ENCODE assay signal across 16 cellular contexts in genomic region chr5:127849436-127849835, GRCh38.
DNase-seq lines count a peak whose midpoint lies in the region; ATAC-seq, FAIRE-seq and TF ChIP-seq lines count a peak whose summit lies in the region.
"Had no signal": no experiment of that assay in that cellular context is flagged by ENCODE, and none has a peak within 500 bp of the region (broad histone marks: within the 10 kb centered on the region; RNA-seq: fewer than 3 reads in every experiment).

No MANE protein-coding gene starts in this region.

- H3K27me3 ChIP-seq in colonic mucosa = no peaks in the 10 kb centered on the region
- H3K27me3 ChIP-seq in mucosa of rectum (ENCODE audit: control insufficient read depth in 2 of 2, insufficient read depth in 2 of 2, low read length in 2 of 2) = no peaks in the 10 kb centered on the region

- H3K4me1 Mint-ChIP-seq in activated T-helper 1 cell treated with anti-CD3 and anti-CD28 coated beads, Interleukin-12 subunit alpha, Interleukin-12 subunit beta, Interleukin-2, Interleukin-4 antibody, amounts not matched to agents 30 ng/mL and 10 ng/mL and 1 ng/mL, durations not matched to agents 14 hours and 24 hours and 36 hours (ENCODE audit: low read depth) = no peaks in the 10 kb centered on the region

- H3K27ac ChIP-seq in colonic mucosa (peak overlapping the region; percentile 62), mucosa of rectum (ENCODE audit: low read depth in 2 of 2, low read length in 2 of 2) (peak overlapping the region; percentile 38 to 70)
- H3K27ac ChIP-seq: GM23248 had no signal

- ATAC-seq in GM18861 (IDR thresholded peaks at IDR 0.05; ENCODE audit: unreplicated experiment) (peak; percentile 74), HG02642 (IDR thresholded peaks at IDR 0.05; ENCODE audit: poor library complexity, unreplicated experiment) (no peak)

- H3K36me3 ChIP-seq in colonic mucosa (no peaks in the 10 kb centered on the region), mucosa of rectum (ENCODE audit: control insufficient read depth in 2 of 2, insufficient read depth in 2 of 2, low read length in 2 of 2) (no peaks in the 10 kb centered on the region)

- DNase-seq in M059J (ENCODE audit: low read depth) (peak; percentile 51), colonic mucosa (no peak), HTR-8/SVneo (ENCODE audit: insufficient read length, low spot score) (no peak), cortex of kidney (lab: John Stamatoyannopoulos, UW) (no peak)
- no peak for DNase-seq in activated T-helper 1 cell treated with anti-CD3 and anti-CD28 coated beads, Interleukin-12 subunit alpha, Interleukin-12 subunit beta, Interleukin-2, Interleukin-4 antibody, amounts not matched to agents 30 ng/mL and 10 ng/mL and 1 ng/mL, durations not matched to agents 14 hours and 24 hours and 36 hours (ENCODE audit: low spot score)
- DNase-seq: C1 segment of cervical spinal cord, DMS 273 treated with DMSO at 0.1 percent for 48 hours, GM23248, HCEC 1CT, KBM-7, NCI-H1048, NCI-H2081, NCI-H510A treated with DMSO at 0.1 percent for 48 hours had no signal

- H3K4me3 Mint-ChIP-seq in activated T-helper 1 cell treated with anti-CD3 and anti-CD28 coated beads, Interleukin-12 subunit alpha, Interleukin-12 subunit beta, Interleukin-2, Interleukin-4 antibody, amounts not matched to agents 30 ng/mL and 10 ng/mL and 1 ng/mL, durations not matched to agents 14 hours and 24 hours and 36 hours = no peak overlapping the region

- no peak overlapping the region for H3K27ac Mint-ChIP-seq in activated T-helper 1 cell treated with anti-CD3 and anti-CD28 coated beads, Interleukin-12 subunit alpha, Interleukin-12 subunit beta, Interleukin-2, Interleukin-4 antibody, amounts not matched to agents 30 ng/mL and 10 ng/mL and 1 ng/mL, durations not matched to agents 14 hours and 24 hours and 36 hours

- H3K4me1 ChIP-seq in colonic mucosa = peaks cover 5% of the 10 kb centered on the region
- peaks cover 18 to 30% of the 10 kb centered on the region in 2 donors for H3K4me1 ChIP-seq in mucosa of rectum (ENCODE audit: control insufficient read depth in 2 of 2, insufficient read depth in 2 of 2, low read length in 2 of 2)

- no peaks in the 10 kb centered on the region for H3K36me3 Mint-ChIP-seq in activated T-helper 1 cell treated with anti-CD3 and anti-CD28 coated beads, Interleukin-12 subunit alpha, Interleukin-12 subunit beta, Interleukin-2, Interleukin-4 antibody, amounts not matched to agents 30 ng/mL and 10 ng/mL and 1 ng/mL, durations not matched to agents 14 hours and 24 hours and 36 hours (ENCODE audit: low read depth)

- no peak overlapping the region for H3K4me3 ChIP-seq in colonic mucosa
- no peak overlapping the region for H3K4me3 ChIP-seq in mucosa of rectum (ENCODE audit: low read length in 2 of 2)
- H3K4me3 ChIP-seq: GM23248 had no signal

- H3K9me3 ChIP-seq in colonic mucosa (no peaks in the 10 kb centered on the region), mucosa of rectum (ENCODE audit: control insufficient read depth in 2 of 2, low read length in 2 of 2) (no peaks in the 10 kb centered on the region)

- H3K9me3 Mint-ChIP-seq in activated T-helper 1 cell treated with anti-CD3 and anti-CD28 coated beads, Interleukin-12 subunit alpha, Interleukin-12 subunit beta, Interleukin-2, Interleukin-4 antibody, amounts not matched to agents 30 ng/mL and 10 ng/mL and 1 ng/mL, durations not matched to agents 14 hours and 24 hours and 36 hours = no peaks in the 10 kb centered on the region

- FAIRE-seq in HTR-8/SVneo (lab: Jason Lieb, UNC) = no peak

- no peak for TF ChIP-seq CTCF in colonic mucosa (IDR thresholded peaks at IDR 0.05)

- H3K9ac ChIP-seq in colonic mucosa (ENCODE audit: low read depth in 2 of 2, low read length in 2 of 2) (peak overlapping the region in 1 of 2 donors; percentile 58), mucosa of rectum (ENCODE audit: low read depth in 1 of 2, low read length in 2 of 2) (no peak overlapping the region)
- H3K9ac ChIP-seq: GM23248 had no signal

- intact Hi-C loops in colonic mucosa (cut with DNase I) = no loop called here
- intact Hi-C loops in activated T-helper 1 cell treated with anti-CD3 and anti-CD28 coated beads, Interleukin-12 subunit alpha, Interleukin-12 subunit beta, Interleukin-2, Interleukin-4 antibody, amounts not matched to agents 30 ng/mL and 10 ng/mL and 1 ng/mL, durations not matched to agents 14 hours and 24 hours and 36 hours (cut with micrococcal nuclease) = no loop called here

- no peaks in the 10 kb centered on the region for H3K27me3 Mint-ChIP-seq in activated T-helper 1 cell treated with anti-CD3 and anti-CD28 coated beads, Interleukin-12 subunit alpha, Interleukin-12 subunit beta, Interleukin-2, Interleukin-4 antibody, amounts not matched to agents 30 ng/mL and 10 ng/mL and 1 ng/mL, durations not matched to agents 14 hours and 24 hours and 36 hours (ENCODE audit: insufficient read depth)
